18 cellular contexts compared by ENCODE assay signal in the genomic region with DNA sequence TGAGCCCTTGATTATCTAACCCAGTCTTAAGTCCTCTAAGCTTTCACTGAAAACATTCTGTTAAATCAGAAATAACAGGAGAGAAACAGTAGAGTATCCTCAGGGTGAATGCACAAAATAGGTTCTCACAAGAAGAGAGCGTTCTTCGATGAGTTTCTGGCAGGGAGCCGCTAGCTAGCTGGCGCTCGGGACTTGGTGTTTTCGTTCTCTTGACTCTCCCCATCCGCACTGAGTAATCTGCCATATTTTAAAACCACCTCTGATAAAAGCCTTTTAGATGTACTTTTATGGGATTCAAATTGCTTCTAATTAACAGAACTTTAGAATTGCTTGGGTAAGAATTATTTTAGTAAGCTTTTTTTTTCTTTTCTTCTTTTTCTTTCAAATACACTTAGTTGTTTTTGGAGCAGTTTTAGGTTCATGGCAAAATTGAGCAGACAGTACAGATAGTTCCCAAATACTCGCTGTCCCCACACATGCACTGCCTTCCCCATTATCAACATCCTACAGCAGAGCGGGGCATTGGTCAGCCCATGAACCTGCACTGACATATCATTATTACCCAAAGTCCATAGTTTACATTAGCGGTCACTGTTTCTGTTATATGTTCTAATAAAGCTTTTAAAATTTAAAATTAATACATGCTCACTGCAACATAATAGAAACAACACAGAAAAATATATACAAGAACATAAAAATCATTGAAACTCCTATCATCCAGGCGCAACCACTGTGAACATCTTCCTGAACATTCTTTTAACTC. TPM values are rescaled to one million over a fixed set of nuclear protein-coding genes. Genes with fewer than 3 reads are reported as not detected.
A peak's percentile ranks its signal among the peaks of the same experiment; 100 is the strongest.
DNase-seq lines count a peak whose midpoint lies in the region; ATAC-seq, FAIRE-seq and TF ChIP-seq lines count a peak whose summit lies in the region.
"Had no signal": no experiment of that assay in that cellular context is flagged by ENCODE, and none has a peak within 500 bp of the region (broad histone marks: within the 10 kb centered on the region; RNA-seq: fewer than 3 reads in every experiment).

No MANE protein-coding gene starts in this region.

- 24% methylated on average over 11 of the region's 11 CpGs for WGBS in K562 (ENCODE audit: insufficient coverage, low coverage, missing lambda C conversion rate)
- WGBS in ovary, 3 donors, result 35 to 54% (median 36%) methylated on average over 11 of the region's 11 CpGs

- H3K4me3 Mint-ChIP-seq in CD4-positive, alpha-beta T cell, result peak overlapping the region; percentile 26
- no peak overlapping the region for H3K4me3 Mint-ChIP-seq in T-helper 2 cell treated with Interferon-gamma antibody and Interleukin-4, amounts not matched to agents 5 μg/mL and 100 μg/mL, for 36 hours
- H3K4me3 Mint-ChIP-seq: GM23338 had no signal

- CTCF ChIA-PET in CD4-positive, alpha-beta T cell (lab: Charles Lee), result interaction anchor here (0.7 to 3.8 kb wide), 5 partner anchors 9 to 64 kb away, joined by 3 to 18 read pairs (median 3); no protein-coding TSS in a partner anchor
- CTCF ChIA-PET in K562 (lab: Yijun Ruan, JAX; ENCODE audit: low intra/inter-chr PET ratio), result no interaction called here

- no peaks in the 10 kb centered on the region for H3K27me3 Mint-ChIP-seq in CD4-positive, alpha-beta T cell
- H3K27me3 Mint-ChIP-seq in T-helper 2 cell treated with Interferon-gamma antibody and Interleukin-4, amounts not matched to agents 5 μg/mL and 100 μg/mL, for 36 hours (ENCODE audit: low read depth), result no peaks in the 10 kb centered on the region

- BruUV-seq in K562 (replicated peaks; lab: Mats Ljungman, UMichigan), result no TSS peak

- H3K27ac Mint-ChIP-seq in CD4-positive, alpha-beta T cell, result peak overlapping the region; percentile 98
- no peak overlapping the region for H3K27ac Mint-ChIP-seq in T-helper 2 cell treated with Interferon-gamma antibody and Interleukin-4, amounts not matched to agents 5 μg/mL and 100 μg/mL, for 36 hours
- H3K27ac Mint-ChIP-seq: GM23338 had no signal

- H3K79me2 ChIP-seq in K562 (ENCODE audit: control insufficient read depth, insufficient read depth, low read length), result no peaks in the 10 kb centered on the region

- H3K36me3 ChIP-seq in K562 (ENCODE audit: control insufficient read depth, insufficient read depth, low read length) (no peaks in the 10 kb centered on the region), ovary (no peaks in the 10 kb centered on the region)
- H3K36me3 ChIP-seq: pancreas had no signal

- in situ Hi-C loops in K562 (cut with MboI), result no loop called here

- H2AFZ ChIP-seq in K562 (ENCODE audit: low read depth, low read length), result no peak overlapping the region
- H2AFZ ChIP-seq: GM23338 had no signal

- no peak for TF ChIP-seq EP300 in K562 (IDR thresholded peaks at IDR 0.05; ENCODE audit: low read length)
- no peak for TF ChIP-seq EP300 in ovary (IDR thresholded peaks at IDR 0.05)

- no peaks in the 10 kb centered on the region for H3K27me3 ChIP-seq in CD4-positive, alpha-beta T cell (ENCODE audit: control insufficient read depth, insufficient read depth, low read length)
- H3K27me3 ChIP-seq in K562 (ENCODE audit: control insufficient read depth in 2 of 2, insufficient read depth in 2 of 2, low read length in 2 of 2), result peaks cover 12 to 16% of the 10 kb centered on the region in 2 experiments
- no peaks in the 10 kb centered on the region for H3K27me3 ChIP-seq in ovary
- H3K27me3 ChIP-seq: pancreas had no signal

- ATAC-seq in CD4-positive, alpha-beta T cell (ENCODE audit: poor library complexity), result no peak
- ATAC-seq in K562, result no peak
- ATAC-seq: GM23338, left ventricle myocardium superior, pancreas, PC-3 had no signal

- H4K20me1 ChIP-seq in K562 (replicated peaks; ENCODE audit: control insufficient read depth, insufficient read depth, low read length), result no peaks in the 10 kb centered on the region

- no peak overlapping the region for H3K9ac ChIP-seq in K562 (ENCODE audit: insufficient read depth in 1 of 2, low read depth in 2 of 2, low read length in 2 of 2)

- FAIRE-seq in GM19239 (lab: Jason Lieb, UNC), result peak; percentile 18
- no peak for FAIRE-seq in K562 (lab: Jason Lieb, UNC)
- FAIRE-seq: pancreas had no signal

- H3K4me2 ChIP-seq in K562 (ENCODE audit: insufficient read depth, low read length), result no peak overlapping the region
- H3K4me2 ChIP-seq: GM23338 had no signal

- DNase-seq in CD4-positive, alpha-beta T cell, result no peak
- DNase-seq in GM19239 (ENCODE audit: insufficient read length, low spot score), result no peak
- no peak for DNase-seq in K562 (ENCODE audit: extremely low read depth in 1 of 4, low spot score in 3 of 4)
- peak; percentile 66 to 81 (median 73) for DNase-seq in ovary
- no peak for DNase-seq in OCI-M2 (lab: John Stamatoyannopoulos, UW; ENCODE audit: unreplicated experiment)
- no peak for DNase-seq in T-helper 2 cell treated with Interferon-gamma antibody and Interleukin-4, amounts not matched to agents 5 μg/mL and 100 μg/mL, for 36 hours (ENCODE audit: low spot score)
- DNase-seq in NAMALWA (ENCODE audit: low spot score), result no peak
- DNase-seq: activated T-cell treated with anti-CD3 and anti-CD28 coated beads, Interleukin-2, amount 50 U/mL, for 1 hour; C1 segment of cervical spinal cord; central memory CD4-positive, alpha-beta T cell; DND-41; effector CD8-positive, alpha-beta T cell; left ventricle myocardium superior; NCI-H2171; pancreas; PC-3; stimulated activated CD4-positive, alpha-beta T cell treated with anti-CD3 and anti-CD28 coated beads, Interleukin-1b, Interleukin-23, amount 100 ng/mL, for 48 hours had no signal

- peaks cover 72% of the 10 kb centered on the region for H3K4me1 Mint-ChIP-seq in CD4-positive, alpha-beta T cell (ENCODE audit: low read depth)
- H3K4me1 Mint-ChIP-seq in T-helper 2 cell treated with Interferon-gamma antibody and Interleukin-4, amounts not matched to agents 5 μg/mL and 100 μg/mL, for 36 hours (ENCODE audit: low read depth), result peaks cover 49% of the 10 kb centered on the region
- H3K4me1 Mint-ChIP-seq: GM23338 had no signal

- no peaks in the 10 kb centered on the region for H3K9me3 ChIP-seq in CD4-positive, alpha-beta T cell (ENCODE audit: control insufficient read depth, low read length)
- H3K9me3 ChIP-seq in K562 (replicated peaks; ENCODE audit: control insufficient read depth, insufficient read depth, low read depth, low read length), result no peaks in the 10 kb centered on the region
- H3K9me3 ChIP-seq in ovary, result no peaks in the 10 kb centered on the region
- H3K9me3 ChIP-seq: pancreas had no signal

- TF ChIP-seq POLR2A in K562 (conservative IDR thresholded peaks at IDR 0.05) (no peak), ovary (IDR thresholded peaks at IDR 0.05) (no peak)

- H3K36me3 Mint-ChIP-seq in CD4-positive, alpha-beta T cell (ENCODE audit: low read depth), result peaks cover 31% of the 10 kb centered on the region
- peaks cover 13% of the 10 kb centered on the region for H3K36me3 Mint-ChIP-seq in T-helper 2 cell treated with Interferon-gamma antibody and Interleukin-4, amounts not matched to agents 5 μg/mL and 100 μg/mL, for 36 hours (ENCODE audit: low read depth)

- no peaks in the 10 kb centered on the region for H3K9me3 Mint-ChIP-seq in CD4-positive, alpha-beta T cell
- H3K9me3 Mint-ChIP-seq in T-helper 2 cell treated with Interferon-gamma antibody and Interleukin-4, amounts not matched to agents 5 μg/mL and 100 μg/mL, for 36 hours, result no peaks in the 10 kb centered on the region
- H3K9me3 Mint-ChIP-seq: GM23338 had no signal

- intact Hi-C loops in CD4-positive, alpha-beta T cell (cut with DNase I, micrococcal nuclease), result loop anchor here in 1 of 2 experiments (10.0 kb wide), 1 partner anchor 49 kb away; no protein-coding TSS in a partner anchor
- intact Hi-C loops in K562 (cut with micrococcal nuclease) (no loop called here), ovary (cut with DNase I) (no loop called here)

- POLR2A ChIA-PET in CD4-positive, alpha-beta T cell (lab: Charles Lee), result interaction anchor here (0.9 to 10.5 kb wide), 5 partner anchors 14 to 56 kb away, joined by 3 to 171 read pairs (median 3); no protein-coding TSS in a partner anchor
- POLR2A ChIA-PET in K562 (lab: Yijun Ruan, JAX), result interaction anchor here (0.7 to 1.4 kb wide), 3 partner anchors 10 to 33 kb away, joined by 3 to 5 read pairs (median 3); no protein-coding TSS in a partner anchor

- H3K4me3 ChIP-seq in K562, result no peak overlapping the region
- H3K4me3 ChIP-seq in ovary, result no peak overlapping the region
- H3K4me3 ChIP-seq: GM23338, pancreas had no signal

- H3K27ac ChIP-seq in CD4-positive, alpha-beta T cell (ENCODE audit: low read depth, low read length), result peak overlapping the region; percentile 54
- no peak overlapping the region for H3K27ac ChIP-seq in K562 (ENCODE audit: extremely low read depth, low read depth, low read length)
- H3K27ac ChIP-seq in ovary, result peak overlapping the region in 1 of 2 donors; percentile 26
- H3K27ac ChIP-seq: pancreas had no signal

- TF ChIP-seq CTCF in CD4-positive, alpha-beta T cell (IDR thresholded peaks at IDR 0.05), result no peak
- no peak for TF ChIP-seq CTCF in K562 (IDR thresholded peaks at IDR 0.05 in 2 of 3, conservative IDR thresholded peaks at IDR 0.05 in 1 of 3; ENCODE audit: insufficient read depth in 2 of 3, low read depth in 1 of 3, low read length in 3 of 3)
- no peak for TF ChIP-seq CTCF in ovary (IDR thresholded peaks at IDR 0.05)

- H3K9me1 ChIP-seq in K562 (ENCODE audit: control insufficient read depth, insufficient read depth, low read length), result no peaks in the 10 kb centered on the region

- no peak for TF ChIP-seq RAD21 in K562 (CRISPR knock-in tag; conservative IDR thresholded peaks at IDR 0.05 in 1 of 2, IDR thresholded peaks at IDR 0.05 in 1 of 2)

- no peaks in the 10 kb centered on the region for H3K4me1 ChIP-seq in K562 (replicated peaks in 1 of 2; ENCODE audit: control insufficient read depth in 2 of 2, insufficient read depth in 2 of 2, low read length in 2 of 2)
- peaks cover 11% of the 10 kb centered on the region for H3K4me1 ChIP-seq in ovary (ENCODE audit: insufficient read depth)
- H3K4me1 ChIP-seq: pancreas had no signal

RNA-seq across cellular contexts. Expression of gene PRDM2, which starts 35.4 kb away (rescaled TPM):
- total RNA-seq in CD4-positive, alpha-beta T cell, result 100 to 1,000 TPM; 136 to 140 TPM
- total RNA-seq in K562 (2011; cell fraction: chromatin; rRNA removed; ENCODE audit: low replicate concordance), result 28.7 and 88.2 TPM in 2 replicates
- total RNA-seq in K562 (2011; cell fraction: nucleolus; rRNA removed), result 18.0 and 24.6 TPM in 2 replicates
- total RNA-seq in K562 (2011; cell fraction: nucleoplasm; rRNA removed), result 44.3 and 55.4 TPM in 2 replicates
- total RNA-seq in K562 (2014; rRNA removed) (6.6 and 8.3 TPM in 2 replicates), K562 (2014; rRNA removed; fragmentation: Illumina TruSeq; extraction: Trizol) (12.5 and 14.5 TPM in 2 replicates), K562 (2015; rRNA removed; fragmentation: Illumina TruSeq; extraction: Trizol) (11.3 and 11.5 TPM in 2 replicates), K562 (2021) (26.0 and 27.6 TPM in 2 replicates), ovary (10 to 100 TPM; 32.3 to 81.9 (median 72.4) TPM)
- polyA plus RNA-seq in K562 (2011; rRNA removed) (13.1 and 18.3 TPM in 2 replicates), K562 (2014; fragmentation: Illumina TruSeq; extraction: Trizol) (19.7 and 21.2 TPM in 2 replicates), K562 (2014; fragmentation: Nextera tagmentation; extraction: Ambion mirVana) (1 to 10 TPM; 5.4 to 7.1 TPM), K562 (2014; rRNA removed) (15.9 and 18.7 TPM in 2 replicates), ovary (10 to 100 TPM; 30.0 to 41.4 TPM)
- polyA plus RNA-seq in K562 (2011; cell fraction: cytosol; rRNA removed), result 5.8 and 13.4 TPM in 2 replicates
- 16.2 and 30.9 TPM in 2 replicates for polyA plus RNA-seq in K562 (2011; cell fraction: nucleus; rRNA removed)
- polyA plus RNA-seq in K562 (2012), result 12.4 and 14.2 TPM in 2 replicates
- polyA minus RNA-seq in K562 (2011; rRNA and poly(A)+ RNA removed), result 19.7 and 30.3 TPM in 2 replicates
- 13.2 and 23.0 TPM in 2 replicates for polyA minus RNA-seq in K562 (2011; cell fraction: cytosol; rRNA and poly(A)+ RNA removed)
- 10.4 and 17.5 TPM in 2 replicates for polyA minus RNA-seq in K562 (2011; cell fraction: nucleus; rRNA and poly(A)+ RNA removed)

Comparison
In these comparisons a context has a peak if more than half of its experiments do, and no peak if none do; other contexts are left out.
1. DNase-seq: peak in ovary (5 of 5); none in CD4-positive, alpha-beta T cell (0 of 10), GM19239 (single experiment), K562 (0 of 4), OCI-M2 (single experiment), T-helper 2 cell treated with Interferon-gamma antibody and Interleukin-4, amounts not matched to agents 5 μg/mL and 100 μg/mL, for 36 hours (single experiment) and NAMALWA (single experiment).